In the genomic region with DNA sequence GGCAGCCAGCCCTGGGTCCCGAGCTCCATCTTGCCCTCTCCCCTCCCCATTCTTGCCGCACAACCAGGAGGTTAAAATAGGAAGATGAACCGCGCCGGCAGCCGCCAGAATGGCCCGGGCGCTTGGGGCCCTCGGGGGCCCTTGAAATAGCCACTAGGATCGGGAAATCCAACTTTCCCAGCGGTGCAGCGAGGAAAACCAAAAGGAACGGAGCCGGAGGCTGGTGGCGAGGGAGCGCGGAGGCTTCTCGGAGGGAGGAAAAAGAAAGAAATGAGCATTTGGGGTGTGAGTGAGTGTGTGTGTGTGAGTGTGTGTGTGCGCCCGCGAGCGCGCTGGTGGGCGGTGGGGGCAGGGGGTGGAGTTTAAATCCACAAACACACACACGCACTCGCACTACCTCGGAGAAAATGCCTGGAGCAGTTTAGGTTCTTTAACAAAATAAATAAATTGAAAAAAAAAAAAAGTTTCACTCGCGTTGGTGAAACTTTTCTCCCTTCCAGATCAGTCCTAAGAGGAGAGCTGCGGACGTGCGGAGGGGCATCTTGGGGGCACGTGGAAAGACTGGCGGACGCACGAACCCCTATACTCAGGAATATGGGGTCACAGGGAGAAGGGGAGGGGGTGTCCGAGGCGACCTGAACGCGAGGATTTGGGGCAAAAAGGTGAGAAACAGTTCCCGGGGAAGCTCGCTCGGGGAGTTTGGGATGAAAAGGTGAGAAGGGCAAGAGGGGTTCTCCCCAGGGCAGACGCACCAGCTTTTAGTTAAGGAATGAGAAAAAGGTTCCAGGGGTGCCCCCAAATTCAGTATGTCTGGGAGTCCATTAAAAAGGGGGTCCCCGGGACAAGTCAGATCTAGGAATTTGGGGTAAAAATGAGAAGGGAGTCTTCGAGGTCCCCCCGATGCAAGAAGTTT, we compare ENCODE assay signal across 8 cellular contexts. TPM values are rescaled to one million over a fixed set of nuclear protein-coding genes. Genes with fewer than 3 reads are reported as not detected.
DNase-seq lines count a peak whose midpoint lies in the region; ATAC-seq, FAIRE-seq and TF ChIP-seq lines count a peak whose summit lies in the region.

No MANE protein-coding gene starts in this region.

- no peak for FAIRE-seq in pancreas (lab: Jason Lieb, UNC)

- peak; percentile 9 for ATAC-seq in GM23338
- ATAC-seq in Right ventricle myocardium superior (ENCODE audit: poor library complexity), result peak; percentile 32
- peak in 2 of 4 donors; percentile 6 to 20 for ATAC-seq in pancreas
- peak; percentile 76 for ATAC-seq in aorta (ENCODE audit: low FRiP score)
- ATAC-seq in GM18861 (IDR thresholded peaks at IDR 0.05; ENCODE audit: unreplicated experiment), result no peak
- ATAC-seq in HG03039 (IDR thresholded peaks at IDR 0.05; ENCODE audit: unreplicated experiment), result no peak

- no peaks in the 10 kb centered on the region for H3K79me2 ChIP-seq in GM23338 (replicated peaks; ENCODE audit: insufficient read depth)
- no peaks in the 10 kb centered on the region; the same call in 1 of the 2 replicates for H3K79me2 ChIP-seq in PC-9 (ENCODE audit: low read depth)

- peaks cover 8% of the 10 kb centered on the region; the same call in 1 of the 2 replicates for H3K4me1 ChIP-seq in GM23338 (ENCODE audit: insufficient read depth)
- H3K4me1 ChIP-seq in PC-9 (replicated peaks; ENCODE audit: insufficient read depth), result 0 out of 2 replicates have a peak, but pooled peaks cover 5% of the 10 kb centered on the region
- H3K4me1 ChIP-seq in pancreas, result peaks cover 0 to 14% (median 0%) of the 10 kb centered on the region in 3 donors
- peaks cover 0 to under 1% of the 10 kb centered on the region in 2 donors for H3K4me1 ChIP-seq in aorta (ENCODE audit: control insufficient read depth in 1 of 2, insufficient read depth in 2 of 2, low read length in 2 of 2)

- H3K9me3 ChIP-seq in PC-9 (ENCODE audit: insufficient read depth, low read depth) (no peaks in the 10 kb centered on the region), pancreas (no peaks in the 10 kb centered on the region), aorta (ENCODE audit: control insufficient read depth, low read length) (no peaks in the 10 kb centered on the region)

- H4K20me1 ChIP-seq in GM23338 (replicated peaks; ENCODE audit: insufficient read depth) (no peaks in the 10 kb centered on the region), PC-9 (ENCODE audit: insufficient read depth) (no peaks in the 10 kb centered on the region)

- intact Hi-C loops in PC-9 (cut with micrococcal nuclease; ENCODE audit: unreplicated experiment), result no loop called here
- intact Hi-C loops in Right ventricle myocardium superior (cut with DNase I), result no loop called here
- intact Hi-C loops in pancreas (cut with DNase I), result no loop called here
- intact Hi-C loops in aorta (cut with DNase I), result loop anchor here (2.0 kb wide), 2 partner anchors 16 to 42 kb away; no protein-coding TSS in a partner anchor

- peak overlapping the region; percentile 69 for H3K4me3 ChIP-seq in GM23338
- peak overlapping the region; percentile 60; the same call in 1 of the 2 replicates for H3K4me3 ChIP-seq in PC-9
- H3K4me3 ChIP-seq in pancreas, result peak overlapping the region in 3 of 4 donors; percentile 1 to 56 (median 40)
- H3K4me3 ChIP-seq in aorta (ENCODE audit: low read length in 2 of 2), result peak overlapping the region; percentile 6 to 79

- H3K36me3 ChIP-seq in GM23338 (ENCODE audit: insufficient read depth) (no peaks in the 10 kb centered on the region), PC-9 (ENCODE audit: low read depth) (no peaks in the 10 kb centered on the region), pancreas (no peaks in the 10 kb centered on the region), aorta (ENCODE audit: control insufficient read depth in 1 of 2, insufficient read depth in 2 of 2, low read length in 1 of 2) (no peaks in the 10 kb centered on the region)

- CTCF ChIA-PET in PC-9 (lab: Charles Lee), result no interaction called here

- peaks cover 35% of the 10 kb centered on the region for H3K27me3 Mint-ChIP-seq in GM23338 (ENCODE audit: insufficient read depth, low read depth, poor library complexity)

- H3K36me3 Mint-ChIP-seq in GM23338 (ENCODE audit: low read depth), result no peaks in the 10 kb centered on the region

- no peaks in the 10 kb centered on the region for H3K9me3 Mint-ChIP-seq in GM23338

- no peak overlapping the region for H3K27ac Mint-ChIP-seq in GM23338

- 0 out of 2 replicates have a peak, but pooled peaks cover 4% of the 10 kb centered on the region for H3F3A ChIP-seq in GM23338 (replicated peaks; ENCODE audit: low read depth)
- H3F3A ChIP-seq in PC-9 (ENCODE audit: insufficient read depth, low read depth), result no peaks in the 10 kb centered on the region

- WGBS in pancreas, 2 donors, result 2 to 4% methylated on average over 47 of the region's 47 CpGs
- 1% methylated on average over 47 of the region's 47 CpGs for WGBS in aorta, 2 donors

- H3K27ac ChIP-seq in GM23338 (ENCODE audit: low read depth), result no peak overlapping the region
- H3K27ac ChIP-seq in PC-9, result no peak overlapping the region
- H3K27ac ChIP-seq in pancreas, result peak overlapping the region in 3 of 4 donors; percentile 1 to 57 (median 41)
- peak overlapping the region; percentile 95 to 99 for H3K27ac ChIP-seq in aorta (ENCODE audit: low read depth in 1 of 2, low read length in 2 of 2)

- TF ChIP-seq CTCF in GM23338 (conservative IDR thresholded peaks at IDR 0.05; ENCODE audit: low read depth in 2 of 2), result no peak
- no peak for TF ChIP-seq CTCF in PC-9 (conservative IDR thresholded peaks at IDR 0.05)
- TF ChIP-seq CTCF in pancreas (IDR thresholded peaks at IDR 0.05), result no peak

- H3K4me2 ChIP-seq in GM23338 (peak overlapping the region; percentile 94), PC-9 (peak overlapping the region; percentile 78)

- H3K4me1 Mint-ChIP-seq in GM23338, result peaks cover 18% of the 10 kb centered on the region

- POLR2A ChIA-PET in PC-9 (lab: Charles Lee; ENCODE audit: unreplicated experiment), result interaction anchor here (0.5 to 0.6 kb wide), 3 partner anchors 17 to 52 kb away, joined by 3 read pairs; no protein-coding TSS in a partner anchor

- DNase-seq in GM23338 (ENCODE audit: low spot score) (peak; percentile 64), PC-9 (no peak), Right ventricle myocardium superior (peak; percentile 72), pancreas (peak in 4 of 6 donors; percentile 28 to 46 (median 44)), aorta (peak; percentile 86 to 92)
- DNase-seq in activated naive CD4-positive, alpha-beta T cell treated with anti-CD3 and anti-CD28 coated beads, Interleukin-2, amount 50 U/mL, for 16 hours, result peak; percentile 70

- peaks cover 33% of the 10 kb centered on the region for H3K27me3 ChIP-seq in GM23338 (ENCODE audit: insufficient read depth)
- H3K27me3 ChIP-seq in PC-9 (ENCODE audit: insufficient read depth, low read depth), result no peaks in the 10 kb centered on the region
- H3K27me3 ChIP-seq in pancreas, result no peaks in the 10 kb centered on the region
- H3K27me3 ChIP-seq in aorta (ENCODE audit: control insufficient read depth in 1 of 2, insufficient read depth in 2 of 2, low read length in 1 of 2), result no peaks in the 10 kb centered on the region

- H2AFZ ChIP-seq in GM23338 (peak overlapping the region; percentile 24), PC-9 (no peak overlapping the region)

- BruUV-seq in PC-9 (replicated peaks; lab: Mats Ljungman, UMichigan), result TSS peak; percentile 23

- H3K9me2 ChIP-seq in GM23338 (ENCODE audit: insufficient read depth), result no peaks in the 10 kb centered on the region
- H3K9me2 ChIP-seq in PC-9 (ENCODE audit: insufficient read depth), result no peaks in the 10 kb centered on the region

- peak overlapping the region; percentile 83 for H3K4me3 Mint-ChIP-seq in GM23338

TF ChIP-seq in GM23338, 12 proteins besides CTCF, POLR2A, EP300 and RAD21 (continues in another document):
- peak; percentile 26 for TF ChIP-seq EZH2 (IDR thresholded peaks at IDR 0.05; ENCODE audit: low read depth, unreplicated experiment)
- no peak for TF ChIP-seq EZH2phosphoT487 (IDR thresholded peaks at IDR 0.05; ENCODE audit: unreplicated experiment)
- no peak for TF ChIP-seq ZNF114 (CRISPR knock-in tag; IDR thresholded peaks at IDR 0.05)
- TF ChIP-seq, protein P1, sequence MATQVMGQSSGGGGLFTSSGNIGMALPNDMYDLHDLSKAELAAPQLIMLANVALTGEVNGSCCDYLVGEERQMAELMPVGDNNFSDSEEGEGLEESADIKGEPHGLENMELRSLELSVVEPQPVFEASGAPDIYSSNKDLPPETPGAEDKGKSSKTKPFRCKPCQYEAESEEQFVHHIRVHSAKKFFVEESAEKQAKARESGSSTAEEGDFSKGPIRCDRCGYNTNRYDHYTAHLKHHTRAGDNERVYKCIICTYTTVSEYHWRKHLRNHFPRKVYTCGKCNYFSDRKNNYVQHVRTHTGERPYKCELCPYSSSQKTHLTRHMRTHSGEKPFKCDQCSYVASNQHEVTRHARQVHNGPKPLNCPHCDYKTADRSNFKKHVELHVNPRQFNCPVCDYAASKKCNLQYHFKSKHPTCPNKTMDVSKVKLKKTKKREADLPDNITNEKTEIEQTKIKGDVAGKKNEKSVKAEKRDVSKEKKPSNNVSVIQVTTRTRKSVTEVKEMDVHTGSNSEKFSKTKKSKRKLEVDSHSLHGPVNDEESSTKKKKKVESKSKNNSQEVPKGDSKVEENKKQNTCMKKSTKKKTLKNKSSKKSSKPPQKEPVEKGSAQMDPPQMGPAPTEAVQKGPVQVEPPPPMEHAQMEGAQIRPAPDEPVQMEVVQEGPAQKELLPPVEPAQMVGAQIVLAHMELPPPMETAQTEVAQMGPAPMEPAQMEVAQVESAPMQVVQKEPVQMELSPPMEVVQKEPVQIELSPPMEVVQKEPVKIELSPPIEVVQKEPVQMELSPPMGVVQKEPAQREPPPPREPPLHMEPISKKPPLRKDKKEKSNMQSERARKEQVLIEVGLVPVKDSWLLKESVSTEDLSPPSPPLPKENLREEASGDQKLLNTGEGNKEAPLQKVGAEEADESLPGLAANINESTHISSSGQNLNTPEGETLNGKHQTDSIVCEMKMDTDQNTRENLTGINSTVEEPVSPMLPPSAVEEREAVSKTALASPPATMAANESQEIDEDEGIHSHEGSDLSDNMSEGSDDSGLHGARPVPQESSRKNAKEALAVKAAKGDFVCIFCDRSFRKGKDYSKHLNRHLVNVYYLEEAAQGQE (IDR thresholded peaks at IDR 0.05; ENCODE audit: unreplicated experiment), result no peak
- no peak for TF ChIP-seq POLR2AphosphoS5 (IDR thresholded peaks at IDR 0.05; ENCODE audit: low read depth)

RNA-seq across cellular contexts. Expression of a gene that starts 1.3 kb away (rescaled TPM):
- total RNA-seq in GM23338 (2014; rRNA removed; shearing (Covaris generic)), result 4.6 and 5.2 TPM in 2 replicates
- polyA plus RNA-seq in GM23338 (2016; fragmentation: Nextera tagmentation; extraction: Ambion mirVana), result 11.5 and 13.0 TPM in 2 replicates
- 8.7 and 11.6 TPM in 2 replicates for total RNA-seq in PC-9 (2021)
- 8.3 TPM for total RNA-seq in Right ventricle myocardium superior
- total RNA-seq in pancreas, result 1 to 10 TPM; 1.8 to 5.0 (median 3.4) TPM
- polyA plus RNA-seq in pancreas, result 10 to 100 TPM in 1 of 2 donors, 1 to 10 TPM in 1; 2.8 to 14.0 TPM
- 10 to 100 TPM; 16.6 to 26.1 TPM for total RNA-seq in aorta
- polyA plus RNA-seq in aorta, result 10 to 100 TPM in 1 of 2 donors, 1 to 10 TPM in 1; 6.5 to 12.6 TPM

RNA-seq across cellular contexts. Expression of a gene that starts 26.5 kb away (rescaled TPM):
- total RNA-seq in GM23338 (2014; rRNA removed; shearing (Covaris generic)), result not detected in 2 replicates
- polyA plus RNA-seq in GM23338 (2016; fragmentation: Nextera tagmentation; extraction: Ambion mirVana), result not detected in 2 replicates
- not detected in 2 replicates for total RNA-seq in PC-9 (2021)
- not detected for total RNA-seq in Right ventricle myocardium superior
- not detected for total RNA-seq in pancreas
- polyA plus RNA-seq in pancreas, result not detected
- total RNA-seq in aorta, result not detected
- 1 to 10 TPM in 1 of 2 donors, not detected in 1; 1.5 TPM for polyA plus RNA-seq in aorta

Comparison
In these comparisons a context has a peak if more than half of its experiments do, and no peak if none do; other contexts are left out.
1. ATAC-seq: peak in GM23338 (single experiment), Right ventricle myocardium superior (single experiment) and aorta (single experiment); none in GM18861 (single experiment) and HG03039 (single experiment).
2. DNase-seq: peak in GM23338 (single experiment), activated naive CD4-positive, alpha-beta T cell treated with anti-CD3 and anti-CD28 coated beads, Interleukin-2, amount 50 U/mL, for 16 hours (single experiment), Right ventricle myocardium superior (single experiment), pancreas (4 of 6) and aorta (2 of 2); none in PC-9 (0 of 2).
3. H3K27ac ChIP-seq: peak in pancreas (3 of 4) and aorta (2 of 2); none in GM23338 (single experiment) and PC-9 (single experiment).
4. intact Hi-C loops: an anchor here in aorta (2.0 kb wide); none called in PC-9, Right ventricle myocardium superior and pancreas.
5. Peak in every context shown above with its lines, with median percentiles within 50 percentile points of each other: H3K4me3 ChIP-seq.